2 cellular contexts compared by ENCODE assay signal in genomic region chr7:1316086-1316485, GRCh38.
TF ChIP-seq lines count a peak whose summit lies in the region.

No MANE protein-coding gene starts in this region.

TF ChIP-seq in SK-N-SH, 30 proteins besides CTCF, POLR2A, EP300 and RAD21 (continued from another document):
- TF ChIP-seq REST (IDR thresholded peaks at IDR 0.05; ENCODE audit: low read depth, low read length) = no peak
- TF ChIP-seq RXRA (IDR thresholded peaks at IDR 0.05; ENCODE audit: borderline replicate concordance, low read depth) = no peak
- no peak for TF ChIP-seq FOXM1 (IDR thresholded peaks at IDR 0.05; ENCODE audit: low read depth)
- TF ChIP-seq GATA2 (CRISPR knock-in tag; IDR thresholded peaks at IDR 0.05) = no peak
- no peak for TF ChIP-seq NRF1 (IDR thresholded peaks at IDR 0.05; ENCODE audit: low read depth, low read length)
- TF ChIP-seq TCF12 (IDR thresholded peaks at IDR 0.05) = no peak
- no peak for TF ChIP-seq USF2 (IDR thresholded peaks at IDR 0.05; ENCODE audit: borderline replicate concordance, low read depth, low read length)
- no peak for TF ChIP-seq SIN3A (IDR thresholded peaks at IDR 0.05; ENCODE audit: borderline replicate concordance, low read depth, low read length)
- TF ChIP-seq PBX3 (IDR thresholded peaks at IDR 0.05) = no peak
TF ChIP-seq in SK-N-SH: peak in this region for 0.

TF ChIP-seq in SK-N-SH treated with all-trans-retinoic acid at 6 μM for 48 hours, 23 proteins besides CTCF, POLR2A, EP300 and RAD21 (continued from another document):
- TF ChIP-seq TSHZ2 (CRISPR knock-in tag; IDR thresholded peaks at IDR 0.05) (no peak), BACH2 (CRISPR knock-in tag; IDR thresholded peaks at IDR 0.05; ENCODE audit: borderline replicate concordance) (no peak), ZFP30 (CRISPR knock-in tag; IDR thresholded peaks at IDR 0.05) (no peak), CREB5 (CRISPR knock-in tag; IDR thresholded peaks at IDR 0.05; ENCODE audit: low read depth) (no peak), ZC3H10 (CRISPR knock-in tag; IDR thresholded peaks at IDR 0.05) (no peak), TOX (CRISPR knock-in tag; IDR thresholded peaks at IDR 0.05; ENCODE audit: borderline replicate concordance) (no peak), ZNF565 (CRISPR knock-in tag; conservative IDR thresholded peaks at IDR 0.05; ENCODE audit: low read depth) (no peak), PPARA (CRISPR knock-in tag; IDR thresholded peaks at IDR 0.05; ENCODE audit: borderline replicate concordance) (no peak), RARB (CRISPR knock-in tag; IDR thresholded peaks at IDR 0.05) (no peak), CSDC2 (CRISPR knock-in tag; IDR thresholded peaks at IDR 0.05) (no peak)
